In genomic region chr3:59286791-59287531, GRCh38 we compare ENCODE assay signal across 8 cellular contexts.
DNase-seq lines count a peak whose midpoint lies in the region; ATAC-seq and TF ChIP-seq lines count a peak whose summit lies in the region.
"Had no signal": no experiment of that assay in that cellular context is flagged by ENCODE, and none has a peak within 500 bp of the region (broad histone marks: within the 10 kb centered on the region; RNA-seq: fewer than 3 reads in every experiment).

No MANE protein-coding gene starts in this region.

- H3K18ac ChIP-seq in mesenchymal stem cell (ENCODE audit: low read depth in 1 of 2, low read length in 2 of 2): peak overlapping the region in 1 of 2 experiments; percentile 40

- H3K4me1 ChIP-seq in mesenchymal stem cell (ENCODE audit: control insufficient read depth, insufficient read depth, low read depth, low read length): no peaks in the 10 kb centered on the region

- H3K14ac ChIP-seq in mesenchymal stem cell (ENCODE audit: low read length in 2 of 2): peak overlapping the region in 1 of 2 experiments; percentile 32

- intact Hi-C loops in Calu3 (cut with micrococcal nuclease; ENCODE audit: unreplicated experiment): no loop called here

- H3K36me3 ChIP-seq in mesenchymal stem cell (ENCODE audit: control insufficient read depth in 1 of 2, insufficient read depth in 2 of 2, low read depth in 1 of 2, low read length in 2 of 2): no peaks in the 10 kb centered on the region

- no peak overlapping the region for H3K27ac ChIP-seq in mesenchymal stem cell (ENCODE audit: low read length, poor library complexity, severe bottlenecking)

- H3K27me3 ChIP-seq in mesenchymal stem cell (ENCODE audit: control insufficient read depth in 1 of 2, insufficient read depth in 1 of 2, low read length in 2 of 2): peaks cover 3 to 6% of the 10 kb centered on the region in 2 experiments

- no peak overlapping the region for H4K8ac ChIP-seq in mesenchymal stem cell (ENCODE audit: low read length)

- TF ChIP-seq CTCF in Calu3 (IDR thresholded peaks at IDR 0.05; ENCODE audit: unreplicated experiment) (no peak), GM10248 (IDR thresholded peaks at IDR 0.05; ENCODE audit: control extremely low read depth, extremely low read depth, low read depth, missing control alignments) (no peak), HFFc6 (IDR thresholded peaks at IDR 0.05) (no peak)

- H2AFZ ChIP-seq in mesenchymal stem cell (ENCODE audit: low read depth, low read length): no peak overlapping the region

- POLR2A ChIA-PET in GM10248 (lab: Yijun Ruan, JAX): no interaction called here

- BruUV-seq in Calu3 (replicated peaks; lab: Mats Ljungman, UMichigan): no TSS peak

- DNase-seq in Calu3: peak; percentile 4
- peak; percentile 71 for DNase-seq in activated CD8-positive, alpha-beta memory T cell treated with anti-CD3 and anti-CD28 coated beads, Interleukin-2, amount 10 ng/mL, durations not matched to agents 7 days and 5 days
- peak; percentile 90 for DNase-seq in mesenchymal stem cell
- DNase-seq in GM10248 (ENCODE audit: extremely low spot score): no peak
- no peak for DNase-seq in HFFc6
- no peak for DNase-seq in T1000 (lab: John Stamatoyannopoulos, UW)
- DNase-seq: aorta had no signal

- no peak overlapping the region for H3K4me3 Mint-ChIP-seq in Calu3 (ENCODE audit: low read depth, unreplicated experiment)
- no peak overlapping the region for H3K4me3 Mint-ChIP-seq in activated CD8-positive, alpha-beta memory T cell treated with anti-CD3 and anti-CD28 coated beads, Interleukin-2, amount 10 ng/mL, durations not matched to agents 7 days and 5 days
- no peak overlapping the region for H3K4me3 Mint-ChIP-seq in HFFc6

- H4K91ac ChIP-seq in mesenchymal stem cell (ENCODE audit: low read length): no peak overlapping the region

- H3K36me3 Mint-ChIP-seq in Calu3 (ENCODE audit: insufficient read depth, unreplicated experiment) (no peaks in the 10 kb centered on the region), HFFc6 (ENCODE audit: low read depth) (no peaks in the 10 kb centered on the region)
- H3K36me3 Mint-ChIP-seq in activated CD8-positive, alpha-beta memory T cell treated with anti-CD3 and anti-CD28 coated beads, Interleukin-2, amount 10 ng/mL, durations not matched to agents 7 days and 5 days: peaks cover 2% of the 10 kb centered on the region

- H2AK5ac ChIP-seq in mesenchymal stem cell (ENCODE audit: low read length, severe bottlenecking): no peak overlapping the region

- no peak overlapping the region for H3K4me3 ChIP-seq in mesenchymal stem cell (ENCODE audit: insufficient read depth in 1 of 2, low read depth in 1 of 2, low read length in 2 of 2)

- H3K4ac ChIP-seq in mesenchymal stem cell (ENCODE audit: low read depth in 1 of 2, low read length in 2 of 2): no peak overlapping the region

- no peaks in the 10 kb centered on the region for H3K9me3 ChIP-seq in mesenchymal stem cell (ENCODE audit: control insufficient read depth, low read length)

- H3K4me1 Mint-ChIP-seq in Calu3 (ENCODE audit: low read depth, unreplicated experiment) (no peaks in the 10 kb centered on the region), HFFc6 (ENCODE audit: low read depth) (no peaks in the 10 kb centered on the region)
- H3K4me1 Mint-ChIP-seq in activated CD8-positive, alpha-beta memory T cell treated with anti-CD3 and anti-CD28 coated beads, Interleukin-2, amount 10 ng/mL, durations not matched to agents 7 days and 5 days: peaks cover 33% of the 10 kb centered on the region

- H3K9ac ChIP-seq in mesenchymal stem cell (ENCODE audit: low read length): no peak overlapping the region

- H3K79me1 ChIP-seq in mesenchymal stem cell (replicated peaks; ENCODE audit: low read length, poor library complexity, severe bottlenecking): no peaks in the 10 kb centered on the region

- H2BK120ac ChIP-seq in mesenchymal stem cell (ENCODE audit: low read depth, low read length): no peak overlapping the region

- H2BK12ac ChIP-seq in mesenchymal stem cell (ENCODE audit: low read length in 2 of 2): no peak overlapping the region

- H2BK15ac ChIP-seq in mesenchymal stem cell (ENCODE audit: low read depth, poor library complexity, severe bottlenecking): no peak overlapping the region

- 14% methylated on average over 2 of the region's 2 CpGs for WGBS in mesenchymal stem cell

- no peak overlapping the region for H2BK5ac ChIP-seq in mesenchymal stem cell (ENCODE audit: low read depth, low read length, poor library complexity, severe bottlenecking)

- H3K27ac Mint-ChIP-seq in Calu3 (ENCODE audit: unreplicated experiment): no peak overlapping the region
- H3K27ac Mint-ChIP-seq in activated CD8-positive, alpha-beta memory T cell treated with anti-CD3 and anti-CD28 coated beads, Interleukin-2, amount 10 ng/mL, durations not matched to agents 7 days and 5 days: peak overlapping the region; percentile 84
- H3K27ac Mint-ChIP-seq in HFFc6: no peak overlapping the region

- no peak overlapping the region for H3K23ac ChIP-seq in mesenchymal stem cell (ENCODE audit: low read length in 2 of 2)

- CTCF ChIA-PET in Calu3 (lab: Charles Lee): no interaction called here
- CTCF ChIA-PET in activated CD8-positive, alpha-beta memory T cell treated with anti-CD3 and anti-CD28 coated beads, Interleukin-2, amount 10 ng/mL, durations not matched to agents 7 days and 5 days (lab: Charles Lee): interaction anchor here (0.9 to 2.1 kb wide), 6 partner anchors 14 to 289 kb away, joined by 3 to 5 read pairs (median 4); no protein-coding TSS in a partner anchor
- CTCF ChIA-PET in GM10248 (lab: Yijun Ruan, JAX): interaction anchor here (1.3 to 2.4 kb wide), 3 partner anchors 11 to 14 kb away, joined by 4 to 14 read pairs (median 5); no protein-coding TSS in a partner anchor

- ATAC-seq in GM19351 (IDR thresholded peaks at IDR 0.05; ENCODE audit: unreplicated experiment): peak; percentile 66
- ATAC-seq in activated CD8-positive, alpha-beta memory T cell treated with anti-CD3 and anti-CD28 coated beads, Interleukin-2, amount 10 ng/mL, durations not matched to agents 7 days and 5 days: peak; percentile 95

- H3K27me3 Mint-ChIP-seq in Calu3 (ENCODE audit: unreplicated experiment): peaks cover 19% of the 10 kb centered on the region
- no peaks in the 10 kb centered on the region for H3K27me3 Mint-ChIP-seq in activated CD8-positive, alpha-beta memory T cell treated with anti-CD3 and anti-CD28 coated beads, Interleukin-2, amount 10 ng/mL, durations not matched to agents 7 days and 5 days
- peaks cover 1% of the 10 kb centered on the region for H3K27me3 Mint-ChIP-seq in HFFc6 (ENCODE audit: insufficient read depth)

- H3K9me3 Mint-ChIP-seq in Calu3 (ENCODE audit: low read depth, unreplicated experiment) (no peaks in the 10 kb centered on the region), HFFc6 (peaks cover 9% of the 10 kb centered on the region)
- no peaks in the 10 kb centered on the region for H3K9me3 Mint-ChIP-seq in activated CD8-positive, alpha-beta memory T cell treated with anti-CD3 and anti-CD28 coated beads, Interleukin-2, amount 10 ng/mL, durations not matched to agents 7 days and 5 days (ENCODE audit: low read depth)

- H3K4me2 ChIP-seq in mesenchymal stem cell (ENCODE audit: low read length, poor library complexity, severe bottlenecking): no peak overlapping the region

Comparison
In these comparisons a context has a peak if more than half of its experiments do, and no peak if none do; other contexts are left out.
1. DNase-seq: peak in Calu3 (single experiment), activated CD8-positive, alpha-beta memory T cell treated with anti-CD3 and anti-CD28 coated beads, Interleukin-2, amount 10 ng/mL, durations not matched to agents 7 days and 5 days (single experiment) and mesenchymal stem cell (single experiment); none in GM10248 (single experiment), HFFc6 (single experiment) and T1000 (single experiment).